ENCODE assay signal across 21 cellular contexts in genomic region chr3:10925436-10926260, GRCh38.
DNase-seq lines count a peak whose midpoint lies in the region; ATAC-seq and TF ChIP-seq lines count a peak whose summit lies in the region.
"Had no signal": no experiment of that assay in that cellular context is flagged by ENCODE, and none has a peak within 500 bp of the region (broad histone marks: within the 10 kb centered on the region; RNA-seq: fewer than 3 reads in every experiment).

No MANE protein-coding gene starts in this region.

- no peaks in the 10 kb centered on the region for H3K4me1 ChIP-seq in neuronal stem cell (ENCODE audit: control insufficient read depth in 2 of 2, insufficient read depth in 1 of 2, low read depth in 1 of 2, low read length in 2 of 2)
- no peaks in the 10 kb centered on the region for H3K4me1 ChIP-seq in colonic mucosa
- H3K4me1 ChIP-seq: SJCRH30 had no signal

- H4K91ac ChIP-seq in neuronal stem cell (ENCODE audit: low read depth, low read length, poor library complexity): no peak overlapping the region

- H3K18ac ChIP-seq in neuronal stem cell (ENCODE audit: low read length): no peak overlapping the region

- no peak overlapping the region for H2BK12ac ChIP-seq in neuronal stem cell (ENCODE audit: low read length)

- H3K9ac ChIP-seq in neuronal stem cell (ENCODE audit: low read depth, low read length, poor library complexity) (peak overlapping the region; percentile 2), colonic mucosa (ENCODE audit: low read depth in 2 of 2, low read length in 2 of 2) (no peak overlapping the region)
- H3K9ac ChIP-seq: BLaER1 treated with 17β-estradiol and CSF1 and Interleukin-3, amounts not matched to agents 10 nM and 100 nM; KMS-11 had no signal

- WGBS in neuronal stem cell (ENCODE audit: extremely low coverage in 2 of 2, insufficient read length in 2 of 2, insufficient replicate concordance in 1 of 2), 2 donors: no CpG with 5 or more reads among the region's 14 CpGs

- H3K27me3 ChIP-seq in neuronal stem cell (ENCODE audit: control insufficient read depth in 3 of 3, insufficient read depth in 3 of 3, low read depth in 1 of 3, low read length in 3 of 3) (no peaks in the 10 kb centered on the region), colonic mucosa (no peaks in the 10 kb centered on the region)
- H3K27me3 ChIP-seq: BLaER1 treated with 17β-estradiol and CSF1 and Interleukin-3, amounts not matched to agents 10 nM and 100 nM had no signal

- peak overlapping the region; percentile 15 for H3K14ac ChIP-seq in neuronal stem cell (ENCODE audit: low read length)

- H3K9me3 ChIP-seq in neuronal stem cell (replicated peaks in 1 of 2; ENCODE audit: control insufficient read depth in 2 of 2, insufficient read depth in 1 of 2, low read depth in 1 of 2, low read length in 2 of 2) (peaks cover 0 to 3% of the 10 kb centered on the region in 2 donors), colonic mucosa (no peaks in the 10 kb centered on the region)
- H3K9me3 ChIP-seq: SJCRH30 had no signal

- intact Hi-C loops in cardiac septum (cut with DNase I): no loop called here
- intact Hi-C loops in left cardiac atrium (cut with DNase I): no loop called here
- intact Hi-C loops in colonic mucosa (cut with DNase I): no loop called here

- peak; percentile 43 for DNase-seq in cardiac septum (ENCODE audit: low spot score)
- DNase-seq in left cardiac atrium: no peak
- DNase-seq in coronary artery (ENCODE audit: low spot score): peak; percentile 54
- DNase-seq in neuronal stem cell (ENCODE audit: low spot score): no peak
- DNase-seq in colonic mucosa: no peak
- DNase-seq in DMS53 treated with DMSO at 0.1 percent for 48 hours (lab: John Stamatoyannopoulos, UW; ENCODE audit: unreplicated experiment): no peak
- DNase-seq in NCI-H2029 (lab: John Stamatoyannopoulos, UW): no peak
- DNase-seq: CD4-positive, alpha-beta memory T cell; DMS153; GOT3; NCI-H1092 treated with DMSO at 0.1 percent for 48 hours; NCI-H1436 treated with DMSO at 0.1 percent for 48 hours; NCI-H2029 treated with DMSO at 0.1 percent for 48 hours; NCI-H226; NCI-H510A treated with DMSO at 0.1 percent for 48 hours; NCI-H748 treated with DMSO at 0.1 percent for 48 hours; NK-92 treated with Interleukin-12 subunit alpha and Interleukin-12 subunit beta, amount 100 ng/mL, for 24 hours; SJCRH30 had no signal

- H2BK120ac ChIP-seq in neuronal stem cell (ENCODE audit: low read depth, low read length): no peak overlapping the region

- no peaks in the 10 kb centered on the region for H3K79me1 ChIP-seq in neuronal stem cell (ENCODE audit: low read depth, low read length)

- TF ChIP-seq CTCF in coronary artery (IDR thresholded peaks at IDR 0.05): no peak
- TF ChIP-seq CTCF in colonic mucosa (IDR thresholded peaks at IDR 0.05): no peak

- no peak overlapping the region for H3K4ac ChIP-seq in neuronal stem cell (ENCODE audit: low read length)

- no peak overlapping the region for H4K8ac ChIP-seq in neuronal stem cell (ENCODE audit: low read depth, low read length)

- H2AK5ac ChIP-seq in neuronal stem cell (ENCODE audit: low read depth, low read length): peak overlapping the region; percentile 14

- H3K36me3 ChIP-seq in neuronal stem cell (replicated peaks in 1 of 2; ENCODE audit: control insufficient read depth in 2 of 2, insufficient read depth in 2 of 2, low read length in 2 of 2) (no peaks in the 10 kb centered on the region), colonic mucosa (no peaks in the 10 kb centered on the region)
- H3K36me3 ChIP-seq: BLaER1 treated with 17β-estradiol and CSF1 and Interleukin-3, amounts not matched to agents 10 nM and 100 nM; SJCRH30 had no signal

- H2BK5ac ChIP-seq in neuronal stem cell (ENCODE audit: low read length): no peak overlapping the region

- H2BK15ac ChIP-seq in neuronal stem cell (ENCODE audit: low read length): peak overlapping the region; percentile 32

- H3K27ac ChIP-seq in coronary artery (no peak overlapping the region), neuronal stem cell (replicated peaks; ENCODE audit: low read length) (no peak overlapping the region), colonic mucosa (no peak overlapping the region)
- H3K27ac ChIP-seq: BLaER1 treated with 17β-estradiol and CSF1 and Interleukin-3, amounts not matched to agents 10 nM and 100 nM; KMS-11; SJCRH30 had no signal

- H3K4me3 ChIP-seq in coronary artery (no peak overlapping the region), neuronal stem cell (ENCODE audit: low read length in 2 of 2) (no peak overlapping the region), colonic mucosa (no peak overlapping the region)
- H3K4me3 ChIP-seq: BLaER1 treated with 17β-estradiol and CSF1 and Interleukin-3, amounts not matched to agents 10 nM and 100 nM; SJCRH30 had no signal

- H3K23ac ChIP-seq in neuronal stem cell (ENCODE audit: low read depth, low read length, poor library complexity): no peak overlapping the region

- no peak overlapping the region for H3K4me2 ChIP-seq in neuronal stem cell (ENCODE audit: insufficient read depth, low read length, poor library complexity, severe bottlenecking)
- H3K4me2 ChIP-seq: KMS-11 had no signal

- ATAC-seq in left cardiac atrium: no peak
- ATAC-seq: HCT116 had no signal

- no peak overlapping the region for H2AFZ ChIP-seq in neuronal stem cell (ENCODE audit: low read length)

Comparison
In these comparisons a context has a peak if more than half of its experiments do, and no peak if none do; other contexts are left out.
1. DNase-seq: peak in cardiac septum (single experiment) and coronary artery (single experiment); none in left cardiac atrium (single experiment), neuronal stem cell (single experiment), colonic mucosa (single experiment), DMS53 treated with DMSO at 0.1 percent for 48 hours (single experiment) and NCI-H2029 (single experiment).